Comparison of ENCODE assay signal across 10 cellular contexts in genomic region chr5:126100767-126101166, GRCh38.
DNase-seq lines count a peak whose midpoint lies in the region; ATAC-seq and TF ChIP-seq lines count a peak whose summit lies in the region.
"Had no signal": no experiment of that assay in that cellular context is flagged by ENCODE, and none has a peak within 500 bp of the region (broad histone marks: within the 10 kb centered on the region; RNA-seq: fewer than 3 reads in every experiment).

No MANE protein-coding gene starts in this region.

- no peaks in the 10 kb centered on the region for H3K36me3 Mint-ChIP-seq in neural progenitor cell
- no peaks in the 10 kb centered on the region for H3K36me3 Mint-ChIP-seq in stimulated activated effector memory CD8-positive, alpha-beta T cell treated with anti-CD3 and anti-CD28 coated beads, Interleukin-12 subunit alpha, Interleukin-12 subunit beta, amount 100 ng/mL, for 72 hours

- no peaks in the 10 kb centered on the region for H3K4me1 ChIP-seq in DND-41 (ENCODE audit: insufficient read depth, low read length)
- H3K4me1 ChIP-seq in neural progenitor cell: no peaks in the 10 kb centered on the region
- H3K4me1 ChIP-seq: uterus had no signal

- H4K20me1 ChIP-seq in DND-41 (ENCODE audit: insufficient read depth, low read length): no peaks in the 10 kb centered on the region
- no peaks in the 10 kb centered on the region for H4K20me1 ChIP-seq in neural progenitor cell (ENCODE audit: low read depth)

- no peaks in the 10 kb centered on the region for H3K36me3 ChIP-seq in DND-41 (ENCODE audit: insufficient read depth, low read length)
- no peaks in the 10 kb centered on the region for H3K36me3 ChIP-seq in neural progenitor cell
- H3K36me3 ChIP-seq: uterus had no signal

- H3K4me3 ChIP-seq in DND-41 (ENCODE audit: low read depth in 1 of 2, low read length in 2 of 2) (no peak overlapping the region), HFF-Myc (replicated peaks; ENCODE audit: low read depth, low read length) (no peak overlapping the region), neural progenitor cell (no peak overlapping the region)
- H3K4me3 ChIP-seq: uterus had no signal

- no peak overlapping the region for H3K4me3 Mint-ChIP-seq in neural progenitor cell
- no peak overlapping the region for H3K4me3 Mint-ChIP-seq in stimulated activated effector memory CD8-positive, alpha-beta T cell treated with anti-CD3 and anti-CD28 coated beads, Interleukin-12 subunit alpha, Interleukin-12 subunit beta, amount 100 ng/mL, for 72 hours

- no peak overlapping the region for H3K27ac Mint-ChIP-seq in neural progenitor cell
- H3K27ac Mint-ChIP-seq in stimulated activated effector memory CD8-positive, alpha-beta T cell treated with anti-CD3 and anti-CD28 coated beads, Interleukin-12 subunit alpha, Interleukin-12 subunit beta, amount 100 ng/mL, for 72 hours: no peak overlapping the region

- TF ChIP-seq CTCF in DND-41 (IDR thresholded peaks at IDR 0.05; ENCODE audit: borderline replicate concordance, extremely low read depth, low read length, poor library complexity, severe bottlenecking) (peak; percentile 22), HFF-Myc (IDR thresholded peaks at IDR 0.05; ENCODE audit: low read depth, low read length, missing control alignments) (peak; percentile 47), neural progenitor cell (IDR thresholded peaks at IDR 0.05) (peak; percentile 44)

- DNase-seq in DND-41 (no peak), HFF-Myc (ENCODE audit: extremely low read depth, low read depth) (no peak), cerebellar cortex (ENCODE audit: low spot score) (peak; percentile 87), neural progenitor cell (ENCODE audit: low spot score) (peak; percentile 5), NCI-H2081 (lab: John Stamatoyannopoulos, UW) (no peak)
- DNase-seq in stimulated activated effector memory CD8-positive, alpha-beta T cell treated with anti-CD3 and anti-CD28 coated beads, Interleukin-12 subunit alpha, Interleukin-12 subunit beta, amount 100 ng/mL, for 72 hours (ENCODE audit: low spot score in 2 of 2): no peak
- DNase-seq: amygdala, uterus had no signal

- H2AFZ ChIP-seq in DND-41 (ENCODE audit: low read depth, low read length): no peak overlapping the region
- peak overlapping the region; percentile 39 for H2AFZ ChIP-seq in neural progenitor cell (replicated peaks)

- ATAC-seq in DND-41 (ENCODE audit: insufficient read depth, low read depth): no peak
- no peak for ATAC-seq in stimulated activated effector memory CD8-positive, alpha-beta T cell treated with anti-CD3 and anti-CD28 coated beads, Interleukin-12 subunit alpha, Interleukin-12 subunit beta, amount 100 ng/mL, for 72 hours
- no peak for ATAC-seq in HG02885 (IDR thresholded peaks at IDR 0.05; ENCODE audit: poor library complexity, unreplicated experiment)
- ATAC-seq: sciatic nerve had no signal

- H3K9me3 ChIP-seq in DND-41 (ENCODE audit: insufficient read depth, low read length, severe bottlenecking): no peaks in the 10 kb centered on the region
- H3K9me3 ChIP-seq in neural progenitor cell (ENCODE audit: low read depth): no peaks in the 10 kb centered on the region
- H3K9me3 ChIP-seq: uterus had no signal

- H3K79me2 ChIP-seq in DND-41 (ENCODE audit: insufficient read depth, low read length) (no peaks in the 10 kb centered on the region), neural progenitor cell (ENCODE audit: low read depth) (no peaks in the 10 kb centered on the region)

- H3K27ac ChIP-seq in DND-41 (ENCODE audit: low read length) (no peak overlapping the region), neural progenitor cell (no peak overlapping the region)
- H3K27ac ChIP-seq: uterus had no signal

- H3K27me3 Mint-ChIP-seq in neural progenitor cell (ENCODE audit: insufficient read depth, low read depth): no peaks in the 10 kb centered on the region

- no peaks in the 10 kb centered on the region for H3F3A ChIP-seq in neural progenitor cell (ENCODE audit: low read depth)

- H3K27me3 ChIP-seq in DND-41 (ENCODE audit: insufficient read depth, low read length, poor library complexity) (no peaks in the 10 kb centered on the region), neural progenitor cell (no peaks in the 10 kb centered on the region)
- H3K27me3 ChIP-seq: uterus had no signal

- no peaks in the 10 kb centered on the region for H3K4me1 Mint-ChIP-seq in neural progenitor cell
- no peaks in the 10 kb centered on the region for H3K4me1 Mint-ChIP-seq in stimulated activated effector memory CD8-positive, alpha-beta T cell treated with anti-CD3 and anti-CD28 coated beads, Interleukin-12 subunit alpha, Interleukin-12 subunit beta, amount 100 ng/mL, for 72 hours

- H3K9ac ChIP-seq in DND-41 (ENCODE audit: low read depth, low read length) (no peak overlapping the region), neural progenitor cell (no peak overlapping the region)

- H3K4me2 ChIP-seq in DND-41 (ENCODE audit: insufficient read depth, low read length): no peak overlapping the region
- H3K4me2 ChIP-seq in neural progenitor cell: no peak overlapping the region

- peaks cover 6% of the 10 kb centered on the region for H3K9me3 Mint-ChIP-seq in neural progenitor cell
- peaks cover 6% of the 10 kb centered on the region for H3K9me3 Mint-ChIP-seq in stimulated activated effector memory CD8-positive, alpha-beta T cell treated with anti-CD3 and anti-CD28 coated beads, Interleukin-12 subunit alpha, Interleukin-12 subunit beta, amount 100 ng/mL, for 72 hours

Comparison
In these comparisons a context has a peak if more than half of its experiments do, and no peak if none do; other contexts are left out.
1. DNase-seq: peak in cerebellar cortex (single experiment) and neural progenitor cell (single experiment); none in DND-41 (single experiment), HFF-Myc (single experiment), NCI-H2081 (0 of 2) and stimulated activated effector memory CD8-positive, alpha-beta T cell treated with anti-CD3 and anti-CD28 coated beads, Interleukin-12 subunit alpha, Interleukin-12 subunit beta, amount 100 ng/mL, for 72 hours (0 of 2).
2. Peak in every context shown above with its lines, with median percentiles within 50 percentile points of each other: CTCF ChIP-seq.